In the genomic region with DNA sequence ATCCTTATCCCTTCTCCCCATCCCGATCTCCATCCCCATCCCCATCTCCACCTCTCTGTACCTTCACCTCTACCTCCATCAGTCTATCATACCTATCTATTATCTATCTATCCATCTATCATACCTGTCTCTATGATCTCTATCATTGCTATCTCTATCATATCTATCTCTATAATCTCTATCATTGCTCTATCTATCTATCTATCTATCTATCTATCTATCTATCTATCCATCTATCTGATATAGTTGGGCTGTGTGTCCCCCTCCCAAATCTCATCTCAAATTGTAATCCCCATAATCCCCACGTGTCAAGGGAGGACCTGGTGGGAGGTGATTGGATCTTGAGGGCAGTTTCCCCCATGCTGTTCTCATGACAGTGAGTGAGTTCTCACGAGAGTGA, we compare ENCODE assay signal across 33 cellular contexts.
"Had no signal": no experiment of that assay in that cellular context is flagged by ENCODE, and none has a peak within 500 bp of the region (broad histone marks: within the 10 kb centered on the region; RNA-seq: fewer than 3 reads in every experiment).

No MANE protein-coding gene starts in this region.

- H3K4me1 ChIP-seq: adrenal gland, ascending aorta, body of pancreas had no signal

- H3K9me3 ChIP-seq: adrenal gland, ascending aorta, body of pancreas had no signal

- FAIRE-seq: astrocyte, bronchial epithelial cell, colon had no signal

- H3K36me3 ChIP-seq: adrenal gland, ascending aorta, brain microvascular endothelial cell, cardiac muscle cell had no signal

- ATAC-seq: activated naive CD4-positive, alpha-beta T cell treated with anti-CD3 and anti-CD28 coated beads, Interleukin-2, amount 50 U/mL, for 72 hours; activated naive CD8-positive, alpha-beta T cell treated with anti-CD3 and anti-CD28 coated beads, Interleukin-2, amount 50 U/mL, for 24 hours; activated T-cell treated with anti-CD3 and anti-CD28 coated beads, Interleukin-2, amount 50 U/mL, for 4 hours; activated T-cell treated with anti-CD3 and anti-CD28 coated beads, Interleukin-2, amount 50 U/mL, for 72 hours; activated T-helper 17 cell treated with anti-CD3 and anti-CD28 coated beads, Interleukin-2, amount 50 U/mL, for 72 hours; body of pancreas had no signal

- H3K27ac ChIP-seq: adrenal gland, ascending aorta, body of pancreas, brain microvascular endothelial cell, cardiac muscle cell had no signal

- H3K4me3 ChIP-seq: adrenal gland, ascending aorta, body of pancreas, cardiac muscle cell had no signal

- DNase-seq: activated effector memory CD4-positive, alpha-beta T cell treated with anti-CD3 and anti-CD28 coated beads, Interleukin-2, amount 50 U/mL, for 16 hours; activated effector memory CD4-positive, alpha-beta T cell treated with Interleukin-2 at 50 U/mL for 16 hours; activated gamma-delta T cell; activated gamma-delta T cell treated with Interleukin-2 at 50 U/mL for 16 hours; activated naive CD4-positive, alpha-beta T cell; activated naive CD4-positive, alpha-beta T cell treated with anti-CD3 and anti-CD28 coated beads for 36 hours; activated naive CD4-positive, alpha-beta T cell treated with anti-CD3 and anti-CD28 coated beads, Interleukin-2, amount 10 ng/mL, durations not matched to agents 7 days and 5 days; activated naive CD4-positive, alpha-beta T cell treated with anti-CD3 and anti-CD28 coated beads, Interleukin-2, amount 50 U/mL, for 16 hours; activated naive CD4-positive, alpha-beta T cell treated with Interleukin-2 at 50 U/mL for 16 hours; activated naive CD8-positive, alpha-beta T cell treated with anti-CD3 and anti-CD28 coated beads for 36 hours; activated naive CD8-positive, alpha-beta T cell treated with anti-CD3 and anti-CD28 coated beads, Interleukin-2, amount 10 ng/mL, durations not matched to agents 7 days and 5 days; activated naive CD8-positive, alpha-beta T cell treated with anti-CD3 and anti-CD28 coated beads, Interleukin-2, amount 50 U/mL, for 24 hours; activated T-cell treated with anti-CD3 and anti-CD28 coated beads, Interleukin-2, amount 50 U/mL, for 24 hours; activated T-cell treated with anti-CD3 and anti-CD28 coated beads, Interleukin-2, amount 50 U/mL, for 4 hours; activated T-cell treated with anti-CD3 and anti-CD28 coated beads, Interleukin-2, amount 50 U/mL, for 48 hours; activated T-cell treated with anti-CD3 and anti-CD28 coated beads, Interleukin-2, amount 50 U/mL, for 72 hours; adrenal gland; amniotic stem cell; amygdala; anterior cingulate cortex; aorta; body of pancreas; brain microvascular endothelial cell; caudate nucleus; central memory CD4-positive, alpha-beta T cell; cerebellar nuclear complex had no signal

- H3K27me3 ChIP-seq: adrenal gland, ascending aorta, body of pancreas, brain microvascular endothelial cell, cardiac muscle cell had no signal
